ENCODE assay signal across 1 cellular context in the genomic region with DNA sequence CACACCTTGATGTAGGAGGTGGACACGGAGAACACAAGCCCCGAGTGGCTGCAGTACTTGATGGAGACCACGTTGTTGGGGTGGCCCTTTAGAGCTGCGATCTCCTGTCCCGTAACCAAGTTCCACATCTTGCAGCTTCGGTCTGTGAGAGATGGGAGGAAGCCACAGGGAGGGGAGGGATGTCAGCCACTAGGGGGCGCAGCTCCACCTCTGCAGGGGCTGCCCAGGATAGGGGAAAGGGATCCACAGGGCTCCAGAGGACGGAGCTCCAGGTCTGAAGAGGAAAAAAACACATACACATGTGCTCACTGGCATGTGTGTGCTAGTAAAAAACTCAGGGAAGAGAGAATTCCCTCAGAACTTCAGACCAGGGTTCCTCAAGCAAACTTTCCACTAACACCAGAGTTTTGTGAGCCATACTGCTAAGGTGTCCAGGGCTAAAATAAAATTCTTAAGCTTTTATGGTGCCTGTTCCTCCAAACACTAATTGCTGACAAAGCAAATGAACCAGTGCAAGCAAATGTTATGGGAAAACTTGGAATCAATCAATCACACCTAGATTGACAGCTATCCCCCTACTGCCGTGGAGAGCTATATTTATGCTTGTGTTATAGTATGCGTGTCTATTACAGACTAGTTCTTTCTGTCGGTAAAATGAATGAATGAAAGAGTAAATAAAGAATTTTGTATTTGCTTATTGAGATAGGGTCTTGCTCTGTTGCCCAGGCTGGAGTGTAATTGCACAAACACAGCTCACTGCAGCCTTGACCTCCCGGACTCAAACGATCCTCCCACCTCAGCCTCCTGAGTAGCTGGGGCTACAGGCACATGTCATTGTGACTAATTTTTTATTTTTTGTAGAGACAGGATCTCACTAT.
TF ChIP-seq lines count a peak whose summit lies in the region.

No MANE protein-coding gene starts in this region.

TF ChIP-seq in K562, 482 proteins besides CTCF, POLR2A, EP300 and RAD21 (continues in another document):
- TF ChIP-seq HCFC1 (IDR thresholded peaks at IDR 0.05; ENCODE audit: low read depth, low read length) = 0 out of 2 replicates have a peak, but pooled peaks have one; percentile 45
- TF ChIP-seq TRIM24 (IDR thresholded peaks at IDR 0.05) = peak in 1 of 2 experiments; percentile 61; a peak in 1 of 4 replicates
- TF ChIP-seq JUND (IDR thresholded peaks at IDR 0.05; ENCODE audit: borderline replicate concordance, low read depth, low read length) = peak; percentile 53; the same call in 1 of the 2 replicates
- TF ChIP-seq JUND (tag; IDR thresholded peaks at IDR 0.05; ENCODE audit: borderline replicate concordance, low read depth, low read length) = no peak
- peak; percentile 90 for TF ChIP-seq ZNF316 (IDR thresholded peaks at IDR 0.05)
- peak; percentile 83 for TF ChIP-seq C11orf30 (IDR thresholded peaks at IDR 0.05; ENCODE audit: low read depth)
- 0 out of 2 replicates have a peak, but pooled peaks have one; percentile 35 for TF ChIP-seq ZEB2 (IDR thresholded peaks at IDR 0.05)
- TF ChIP-seq, protein P1, sequence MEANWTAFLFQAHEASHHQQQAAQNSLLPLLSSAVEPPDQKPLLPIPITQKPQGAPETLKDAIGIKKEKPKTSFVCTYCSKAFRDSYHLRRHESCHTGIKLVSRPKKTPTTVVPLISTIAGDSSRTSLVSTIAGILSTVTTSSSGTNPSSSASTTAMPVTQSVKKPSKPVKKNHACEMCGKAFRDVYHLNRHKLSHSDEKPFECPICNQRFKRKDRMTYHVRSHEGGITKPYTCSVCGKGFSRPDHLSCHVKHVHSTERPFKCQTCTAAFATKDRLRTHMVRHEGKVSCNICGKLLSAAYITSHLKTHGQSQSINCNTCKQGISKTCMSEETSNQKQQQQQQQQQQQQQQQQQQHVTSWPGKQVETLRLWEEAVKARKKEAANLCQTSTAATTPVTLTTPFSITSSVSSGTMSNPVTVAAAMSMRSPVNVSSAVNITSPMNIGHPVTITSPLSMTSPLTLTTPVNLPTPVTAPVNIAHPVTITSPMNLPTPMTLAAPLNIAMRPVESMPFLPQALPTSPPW (CRISPR knock-in tag; IDR thresholded peaks at IDR 0.05) = 0 out of 2 replicates have a peak, but pooled peaks have one; percentile 33
- TF ChIP-seq TBP (optimal IDR thresholded peaks at IDR 0.05; ENCODE audit: low read depth, low read length) = no peak
- TF ChIP-seq JUN (IDR thresholded peaks at IDR 0.05; ENCODE audit: borderline replicate concordance, low read depth, low read length) = 0 out of 2 replicates have a peak, but pooled peaks have one; percentile 48
- TF ChIP-seq JUN (CRISPR knock-in tag; IDR thresholded peaks at IDR 0.05; ENCODE audit: borderline replicate concordance) = no peak
- no peak for TF ChIP-seq PRPF4 (IDR thresholded peaks at IDR 0.05; ENCODE audit: insufficient read depth, low read depth, low read length, poor library complexity, severe bottlenecking)
- TF ChIP-seq CBFA2T3 (IDR thresholded peaks at IDR 0.05) = no peak
- TF ChIP-seq TRIM28 (IDR thresholded peaks at IDR 0.05) = peak; percentile 91; the same call in 1 of the 2 replicates
- no peak for TF ChIP-seq MECOM (CRISPR knock-in tag; IDR thresholded peaks at IDR 0.05)
- peak; percentile 73; the same call in 1 of the 2 replicates for TF ChIP-seq CBX1 (IDR thresholded peaks at IDR 0.05; ENCODE audit: low read depth)
- TF ChIP-seq, protein P2, sequence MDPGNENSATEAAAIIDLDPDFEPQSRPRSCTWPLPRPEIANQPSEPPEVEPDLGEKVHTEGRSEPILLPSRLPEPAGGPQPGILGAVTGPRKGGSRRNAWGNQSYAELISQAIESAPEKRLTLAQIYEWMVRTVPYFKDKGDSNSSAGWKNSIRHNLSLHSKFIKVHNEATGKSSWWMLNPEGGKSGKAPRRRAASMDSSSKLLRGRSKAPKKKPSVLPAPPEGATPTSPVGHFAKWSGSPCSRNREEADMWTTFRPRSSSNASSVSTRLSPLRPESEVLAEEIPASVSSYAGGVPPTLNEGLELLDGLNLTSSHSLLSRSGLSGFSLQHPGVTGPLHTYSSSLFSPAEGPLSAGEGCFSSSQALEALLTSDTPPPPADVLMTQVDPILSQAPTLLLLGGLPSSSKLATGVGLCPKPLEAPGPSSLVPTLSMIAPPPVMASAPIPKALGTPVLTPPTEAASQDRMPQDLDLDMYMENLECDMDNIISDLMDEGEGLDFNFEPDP (CRISPR knock-in tag; IDR thresholded peaks at IDR 0.05) = no peak
- TF ChIP-seq, protein P3, sequence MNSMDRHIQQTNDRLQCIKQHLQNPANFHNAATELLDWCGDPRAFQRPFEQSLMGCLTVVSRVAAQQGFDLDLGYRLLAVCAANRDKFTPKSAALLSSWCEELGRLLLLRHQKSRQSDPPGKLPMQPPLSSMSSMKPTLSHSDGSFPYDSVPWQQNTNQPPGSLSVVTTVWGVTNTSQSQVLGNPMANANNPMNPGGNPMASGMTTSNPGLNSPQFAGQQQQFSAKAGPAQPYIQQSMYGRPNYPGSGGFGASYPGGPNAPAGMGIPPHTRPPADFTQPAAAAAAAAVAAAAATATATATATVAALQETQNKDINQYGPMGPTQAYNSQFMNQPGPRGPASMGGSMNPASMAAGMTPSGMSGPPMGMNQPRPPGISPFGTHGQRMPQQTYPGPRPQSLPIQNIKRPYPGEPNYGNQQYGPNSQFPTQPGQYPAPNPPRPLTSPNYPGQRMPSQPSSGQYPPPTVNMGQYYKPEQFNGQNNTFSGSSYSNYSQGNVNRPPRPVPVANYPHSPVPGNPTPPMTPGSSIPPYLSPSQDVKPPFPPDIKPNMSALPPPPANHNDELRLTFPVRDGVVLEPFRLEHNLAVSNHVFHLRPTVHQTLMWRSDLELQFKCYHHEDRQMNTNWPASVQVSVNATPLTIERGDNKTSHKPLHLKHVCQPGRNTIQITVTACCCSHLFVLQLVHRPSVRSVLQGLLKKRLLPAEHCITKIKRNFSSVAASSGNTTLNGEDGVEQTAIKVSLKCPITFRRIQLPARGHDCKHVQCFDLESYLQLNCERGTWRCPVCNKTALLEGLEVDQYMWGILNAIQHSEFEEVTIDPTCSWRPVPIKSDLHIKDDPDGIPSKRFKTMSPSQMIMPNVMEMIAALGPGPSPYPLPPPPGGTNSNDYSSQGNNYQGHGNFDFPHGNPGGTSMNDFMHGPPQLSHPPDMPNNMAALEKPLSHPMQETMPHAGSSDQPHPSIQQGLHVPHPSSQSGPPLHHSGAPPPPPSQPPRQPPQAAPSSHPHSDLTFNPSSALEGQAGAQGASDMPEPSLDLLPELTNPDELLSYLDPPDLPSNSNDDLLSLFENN (IDR thresholded peaks at IDR 0.05; ENCODE audit: low read depth in 2 of 2, low read length in 2 of 2) = peak in 1 of 2 experiments; percentile 50; a peak in 1 of 4 replicates
- TF ChIP-seq SPI1 (IDR thresholded peaks at IDR 0.05; ENCODE audit: borderline replicate concordance, low read depth, low read length) = 0 out of 2 replicates have a peak, but pooled peaks have one; percentile 47
- no peak for TF ChIP-seq COPS2 (conservative IDR thresholded peaks at IDR 0.05)
- TF ChIP-seq, protein P4, sequence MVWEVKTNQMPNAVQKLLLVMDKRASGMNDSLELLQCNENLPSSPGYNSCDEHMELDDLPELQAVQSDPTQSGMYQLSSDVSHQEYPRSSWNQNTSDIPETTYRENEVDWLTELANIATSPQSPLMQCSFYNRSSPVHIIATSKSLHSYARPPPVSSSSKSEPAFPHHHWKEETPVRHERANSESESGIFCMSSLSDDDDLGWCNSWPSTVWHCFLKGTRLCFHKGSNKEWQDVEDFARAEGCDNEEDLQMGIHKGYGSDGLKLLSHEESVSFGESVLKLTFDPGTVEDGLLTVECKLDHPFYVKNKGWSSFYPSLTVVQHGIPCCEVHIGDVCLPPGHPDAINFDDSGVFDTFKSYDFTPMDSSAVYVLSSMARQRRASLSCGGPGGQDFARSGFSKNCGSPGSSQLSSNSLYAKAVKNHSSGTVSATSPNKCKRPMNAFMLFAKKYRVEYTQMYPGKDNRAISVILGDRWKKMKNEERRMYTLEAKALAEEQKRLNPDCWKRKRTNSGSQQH (CRISPR knock-in tag; IDR thresholded peaks at IDR 0.05) = no peak
- TF ChIP-seq, protein P5, sequence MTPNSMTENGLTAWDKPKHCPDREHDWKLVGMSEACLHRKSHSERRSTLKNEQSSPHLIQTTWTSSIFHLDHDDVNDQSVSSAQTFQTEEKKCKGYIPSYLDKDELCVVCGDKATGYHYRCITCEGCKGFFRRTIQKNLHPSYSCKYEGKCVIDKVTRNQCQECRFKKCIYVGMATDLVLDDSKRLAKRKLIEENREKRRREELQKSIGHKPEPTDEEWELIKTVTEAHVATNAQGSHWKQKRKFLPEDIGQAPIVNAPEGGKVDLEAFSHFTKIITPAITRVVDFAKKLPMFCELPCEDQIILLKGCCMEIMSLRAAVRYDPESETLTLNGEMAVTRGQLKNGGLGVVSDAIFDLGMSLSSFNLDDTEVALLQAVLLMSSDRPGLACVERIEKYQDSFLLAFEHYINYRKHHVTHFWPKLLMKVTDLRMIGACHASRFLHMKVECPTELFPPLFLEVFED (CRISPR knock-in tag; conservative IDR thresholded peaks at IDR 0.05) = no peak
- no peak for TF ChIP-seq ZNF644 (tag; IDR thresholded peaks at IDR 0.05; ENCODE audit: low read depth)
- TF ChIP-seq, protein P6, sequence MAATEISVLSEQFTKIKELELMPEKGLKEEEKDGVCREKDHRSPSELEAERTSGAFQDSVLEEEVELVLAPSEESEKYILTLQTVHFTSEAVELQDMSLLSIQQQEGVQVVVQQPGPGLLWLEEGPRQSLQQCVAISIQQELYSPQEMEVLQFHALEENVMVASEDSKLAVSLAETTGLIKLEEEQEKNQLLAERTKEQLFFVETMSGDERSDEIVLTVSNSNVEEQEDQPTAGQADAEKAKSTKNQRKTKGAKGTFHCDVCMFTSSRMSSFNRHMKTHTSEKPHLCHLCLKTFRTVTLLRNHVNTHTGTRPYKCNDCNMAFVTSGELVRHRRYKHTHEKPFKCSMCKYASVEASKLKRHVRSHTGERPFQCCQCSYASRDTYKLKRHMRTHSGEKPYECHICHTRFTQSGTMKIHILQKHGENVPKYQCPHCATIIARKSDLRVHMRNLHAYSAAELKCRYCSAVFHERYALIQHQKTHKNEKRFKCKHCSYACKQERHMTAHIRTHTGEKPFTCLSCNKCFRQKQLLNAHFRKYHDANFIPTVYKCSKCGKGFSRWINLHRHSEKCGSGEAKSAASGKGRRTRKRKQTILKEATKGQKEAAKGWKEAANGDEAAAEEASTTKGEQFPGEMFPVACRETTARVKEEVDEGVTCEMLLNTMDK (IDR thresholded peaks at IDR 0.05; ENCODE audit: borderline replicate concordance, insufficient read depth, low read depth, low read length, poor library complexity, severe bottlenecking) = peak; percentile 79
- TF ChIP-seq ZNF384 (IDR thresholded peaks at IDR 0.05; ENCODE audit: low read depth, low read length) = peak; percentile 64; the same call in 1 of the 2 replicates
- TF ChIP-seq ZNF224 (CRISPR knock-in tag; IDR thresholded peaks at IDR 0.05) = peak; percentile 100
- no peak for TF ChIP-seq BCOR (IDR thresholded peaks at IDR 0.05)
- no peak for TF ChIP-seq DIDO1 (tag; IDR thresholded peaks at IDR 0.05; ENCODE audit: low read depth)
- peak; percentile 49; the same call in 1 of the 2 replicates for TF ChIP-seq CC2D1A (IDR thresholded peaks at IDR 0.05)
- TF ChIP-seq, protein P7, sequence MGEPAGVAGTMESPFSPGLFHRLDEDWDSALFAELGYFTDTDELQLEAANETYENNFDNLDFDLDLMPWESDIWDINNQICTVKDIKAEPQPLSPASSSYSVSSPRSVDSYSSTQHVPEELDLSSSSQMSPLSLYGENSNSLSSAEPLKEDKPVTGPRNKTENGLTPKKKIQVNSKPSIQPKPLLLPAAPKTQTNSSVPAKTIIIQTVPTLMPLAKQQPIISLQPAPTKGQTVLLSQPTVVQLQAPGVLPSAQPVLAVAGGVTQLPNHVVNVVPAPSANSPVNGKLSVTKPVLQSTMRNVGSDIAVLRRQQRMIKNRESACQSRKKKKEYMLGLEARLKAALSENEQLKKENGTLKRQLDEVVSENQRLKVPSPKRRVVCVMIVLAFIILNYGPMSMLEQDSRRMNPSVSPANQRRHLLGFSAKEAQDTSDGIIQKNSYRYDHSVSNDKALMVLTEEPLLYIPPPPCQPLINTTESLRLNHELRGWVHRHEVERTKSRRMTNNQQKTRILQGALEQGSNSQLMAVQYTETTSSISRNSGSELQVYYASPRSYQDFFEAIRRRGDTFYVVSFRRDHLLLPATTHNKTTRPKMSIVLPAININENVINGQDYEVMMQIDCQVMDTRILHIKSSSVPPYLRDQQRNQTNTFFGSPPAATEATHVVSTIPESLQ (CRISPR knock-in tag; IDR thresholded peaks at IDR 0.05) = no peak
- peak; percentile 91 for TF ChIP-seq SMC3 (conservative IDR thresholded peaks at IDR 0.05; ENCODE audit: insufficient read depth, low read depth, low read length)
- TF ChIP-seq, protein P8, sequence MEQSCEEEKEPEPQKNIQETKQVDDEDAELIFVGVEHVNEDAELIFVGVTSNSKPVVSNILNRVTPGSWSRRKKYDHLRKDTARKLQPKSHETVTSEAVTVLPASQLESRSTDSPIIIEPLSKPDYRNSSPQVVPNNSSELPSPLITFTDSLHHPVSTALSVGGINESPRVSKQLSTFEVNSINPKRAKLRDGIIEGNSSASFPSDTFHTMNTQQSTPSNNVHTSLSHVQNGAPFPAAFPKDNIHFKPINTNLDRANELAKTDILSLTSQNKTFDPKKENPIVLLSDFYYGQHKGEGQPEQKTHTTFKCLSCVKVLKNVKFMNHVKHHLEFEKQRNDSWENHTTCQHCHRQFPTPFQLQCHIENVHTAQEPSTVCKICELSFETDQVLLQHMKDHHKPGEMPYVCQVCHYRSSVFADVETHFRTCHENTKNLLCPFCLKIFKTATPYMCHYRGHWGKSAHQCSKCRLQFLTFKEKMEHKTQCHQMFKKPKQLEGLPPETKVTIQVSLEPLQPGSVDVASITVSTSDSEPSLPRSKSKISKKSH (CRISPR knock-in tag; IDR thresholded peaks at IDR 0.05) = 0 out of 2 replicates have a peak, but pooled peaks have one; percentile 46
- TF ChIP-seq MAFK (IDR thresholded peaks at IDR 0.05; ENCODE audit: low read length) = peak; percentile 77
- TF ChIP-seq KLF6 (CRISPR knock-in tag; IDR thresholded peaks at IDR 0.05; ENCODE audit: borderline replicate concordance) = no peak
- no peak for TF ChIP-seq SRSF3 (IDR thresholded peaks at IDR 0.05; ENCODE audit: insufficient read depth, low read length)
- TF ChIP-seq TEAD2 (tag; IDR thresholded peaks at IDR 0.05) = peak; percentile 28; the same call in 1 of the 2 replicates
- TF ChIP-seq NFYB (IDR thresholded peaks at IDR 0.05; ENCODE audit: extremely low read depth, insufficient read length) = no peak
- TF ChIP-seq ZNF121 (CRISPR knock-in tag; conservative IDR thresholded peaks at IDR 0.05) = peak; percentile 86
- TF ChIP-seq, protein P9, sequence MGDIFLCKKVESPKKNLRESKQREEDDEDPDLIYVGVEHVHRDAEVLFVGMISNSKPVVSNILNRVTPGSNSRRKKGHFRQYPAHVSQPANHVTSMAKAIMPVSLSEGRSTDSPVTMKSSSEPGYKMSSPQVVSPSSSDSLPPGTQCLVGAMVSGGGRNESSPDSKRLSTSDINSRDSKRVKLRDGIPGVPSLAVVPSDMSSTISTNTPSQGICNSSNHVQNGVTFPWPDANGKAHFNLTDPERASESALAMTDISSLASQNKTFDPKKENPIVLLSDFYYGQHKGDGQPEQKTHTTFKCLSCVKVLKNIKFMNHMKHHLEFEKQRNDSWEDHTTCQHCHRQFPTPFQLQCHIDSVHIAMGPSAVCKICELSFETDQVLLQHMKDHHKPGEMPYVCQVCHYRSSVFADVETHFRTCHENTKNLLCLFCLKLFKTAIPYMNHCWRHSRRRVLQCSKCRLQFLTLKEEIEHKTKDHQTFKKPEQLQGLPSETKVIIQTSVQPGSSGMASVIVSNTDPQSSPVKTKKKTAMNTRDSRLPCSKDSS (IDR thresholded peaks at IDR 0.05; ENCODE audit: low read depth, partially characterized antibody) = peak; percentile 43
- TF ChIP-seq RCOR1 (IDR thresholded peaks at IDR 0.05; ENCODE audit: borderline replicate concordance in 1 of 2, low read depth in 2 of 2, low read length in 2 of 2) = peak in 1 of 2 experiments; percentile 64; a peak in 1 of 4 replicates
- TF ChIP-seq RB1 (IDR thresholded peaks at IDR 0.05; ENCODE audit: low read depth) = peak; percentile 33; the same call in 1 of the 2 replicates
- TF ChIP-seq TEAD1 (CRISPR knock-in tag; IDR thresholded peaks at IDR 0.05) = peak in 1 of 2 experiments; percentile 66; a peak in 1 of 4 replicates
- TF ChIP-seq CXXC5 (CRISPR knock-in tag; IDR thresholded peaks at IDR 0.05) = no peak
